In the genomic region with DNA sequence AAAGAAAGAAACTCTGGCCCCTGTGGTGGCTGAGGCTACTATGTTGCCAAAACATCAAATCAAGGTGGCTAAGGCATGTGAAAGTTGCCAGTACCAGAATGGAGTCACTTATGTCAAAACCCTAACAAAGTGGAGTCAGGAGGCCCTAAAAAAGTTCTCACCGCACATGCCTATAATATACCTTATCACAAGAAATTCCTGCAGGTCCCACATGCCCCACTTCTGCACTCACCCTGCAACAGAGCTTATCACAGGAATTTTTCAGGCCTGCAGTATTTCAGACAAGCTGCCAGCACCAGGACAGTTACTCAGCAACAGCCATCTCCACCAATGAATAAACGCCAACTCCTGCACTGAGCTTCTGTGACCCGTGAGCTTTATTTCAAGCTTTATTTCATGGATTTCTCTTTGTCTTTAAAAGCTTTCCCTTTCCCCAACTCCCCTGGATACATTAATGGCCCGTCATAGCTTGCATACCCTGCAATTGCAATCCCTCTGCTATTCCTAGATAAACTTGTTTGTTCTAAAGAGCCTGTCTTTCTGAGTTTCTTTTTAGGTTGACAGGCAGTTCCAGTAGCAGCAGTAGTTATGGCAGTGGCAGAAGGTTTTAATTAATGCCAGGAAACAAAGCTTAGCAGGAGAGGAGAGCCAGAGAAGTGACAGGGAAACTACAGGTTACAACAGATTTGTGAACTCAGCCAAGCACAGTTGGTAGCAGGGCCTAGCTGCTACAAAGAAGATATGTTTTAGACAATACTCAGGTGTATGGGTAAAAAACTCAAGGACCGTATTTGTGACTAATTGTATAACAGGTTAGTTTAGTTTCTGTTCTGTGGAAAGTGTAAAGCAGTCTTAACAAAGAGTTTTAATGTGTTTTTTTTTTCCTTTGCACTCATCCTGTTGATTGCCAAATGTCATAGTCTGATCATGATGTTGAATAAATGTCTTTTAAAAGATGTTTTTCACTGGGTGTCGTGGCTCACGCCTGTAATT, we compare ENCODE assay signal across 16 cellular contexts. TPM values are rescaled to one million over a fixed set of nuclear protein-coding genes. Genes with fewer than 3 reads are reported as not detected.
DNase-seq lines count a peak whose midpoint lies in the region; ATAC-seq and TF ChIP-seq lines count a peak whose summit lies in the region.
"Had no signal": no experiment of that assay in that cellular context is flagged by ENCODE, and none has a peak within 500 bp of the region (broad histone marks: within the 10 kb centered on the region; RNA-seq: fewer than 3 reads in every experiment).

No MANE protein-coding gene starts in this region.

- H3K4me3 Mint-ChIP-seq in activated CD4-positive, alpha-beta T cell treated with anti-CD3 and anti-CD28 coated beads, Interleukin-2, amount 10 ng/mL, durations not matched to agents 24 days and 14 days = no peak overlapping the region
- H3K4me3 Mint-ChIP-seq: activated naive CD4-positive, alpha-beta T cell treated with anti-CD3 and anti-CD28 coated beads for 36 hours had no signal

- H3K4me3 ChIP-seq in fibroblast of mammary gland (ENCODE audit: control insufficient read depth, low read depth, low read length) (no peak overlapping the region), lower lobe of right lung (no peak overlapping the region), upper lobe of right lung (no peak overlapping the region), MG63 (no peak overlapping the region)
- H3K4me3 ChIP-seq: tibial artery had no signal

- no peaks in the 10 kb centered on the region for H3K27me3 Mint-ChIP-seq in activated CD4-positive, alpha-beta T cell treated with anti-CD3 and anti-CD28 coated beads, Interleukin-2, amount 10 ng/mL, durations not matched to agents 24 days and 14 days

- H3K27ac ChIP-seq in lower lobe of right lung (peak overlapping the region; percentile 8), upper lobe of right lung (peak overlapping the region; percentile 49)
- H3K27ac ChIP-seq: 22Rv1, tibial artery had no signal

- H3K4me1 Mint-ChIP-seq in activated CD4-positive, alpha-beta T cell treated with anti-CD3 and anti-CD28 coated beads, Interleukin-2, amount 10 ng/mL, durations not matched to agents 24 days and 14 days = no peaks in the 10 kb centered on the region

- TF ChIP-seq CTCF in fibroblast of mammary gland (conservative IDR thresholded peaks at IDR 0.05; ENCODE audit: control insufficient read depth, insufficient read depth, low read depth, low read length) (no peak), lower lobe of right lung (IDR thresholded peaks at IDR 0.05) (no peak), upper lobe of right lung (IDR thresholded peaks at IDR 0.05) (no peak)

- H3K9me3 Mint-ChIP-seq in activated CD4-positive, alpha-beta T cell treated with anti-CD3 and anti-CD28 coated beads, Interleukin-2, amount 10 ng/mL, durations not matched to agents 24 days and 14 days = no peaks in the 10 kb centered on the region
- H3K9me3 Mint-ChIP-seq: activated naive CD4-positive, alpha-beta T cell treated with anti-CD3 and anti-CD28 coated beads for 36 hours had no signal

- no peak for DNase-seq in activated CD4-positive, alpha-beta T cell treated with anti-CD3 and anti-CD28 coated beads, Interleukin-2, amount 10 ng/mL, durations not matched to agents 24 days and 14 days
- no peak for DNase-seq in activated CD4-positive, alpha-beta T cell treated with anti-CD3 and anti-CD28 coated beads for 4 hours
- DNase-seq in fibroblast of mammary gland (ENCODE audit: low read depth) (peak; percentile 21), lower lobe of right lung (no peak), upper lobe of right lung (no peak), MG63 (no peak), posterior vena cava (ENCODE audit: low spot score) (no peak)
- no peak for DNase-seq in effector CD4-positive, alpha-beta T cell
- DNase-seq: activated CD4-positive, alpha-beta T cell treated with anti-CD3 and anti-CD28 coated beads, Interleukin-2, amount 50 U/mL, for 48 hours; activated naive CD4-positive, alpha-beta T cell treated with anti-CD3 and anti-CD28 coated beads for 36 hours; cortex of kidney; NCI-H345; tibial artery had no signal

- ATAC-seq in lower lobe of right lung (peak; percentile 67 to 81), upper lobe of right lung (peak; percentile 90)
- ATAC-seq: Panc1 had no signal

- H3K27ac Mint-ChIP-seq in activated CD4-positive, alpha-beta T cell treated with anti-CD3 and anti-CD28 coated beads, Interleukin-2, amount 10 ng/mL, durations not matched to agents 24 days and 14 days = peak overlapping the region; percentile 41
- H3K27ac Mint-ChIP-seq: activated naive CD4-positive, alpha-beta T cell treated with anti-CD3 and anti-CD28 coated beads for 36 hours had no signal

- intact Hi-C loops in activated CD4-positive, alpha-beta T cell treated with anti-CD3 and anti-CD28 coated beads, Interleukin-2, amount 10 ng/mL, durations not matched to agents 24 days and 14 days (cut with micrococcal nuclease) = no loop called here
- intact Hi-C loops in lower lobe of right lung (cut with DNase I) = no loop called here
- intact Hi-C loops in upper lobe of right lung (cut with DNase I) = no loop called here
- intact Hi-C loops in posterior vena cava (cut with DNase I) = no loop called here

- H3K27me3 ChIP-seq in lower lobe of right lung (ENCODE audit: low read depth) = no peaks in the 10 kb centered on the region
- no peaks in the 10 kb centered on the region for H3K27me3 ChIP-seq in upper lobe of right lung
- H3K27me3 ChIP-seq in MG63 = no peaks in the 10 kb centered on the region
- H3K27me3 ChIP-seq: tibial artery had no signal

- H3K36me3 ChIP-seq in lower lobe of right lung (no peaks in the 10 kb centered on the region), upper lobe of right lung (no peaks in the 10 kb centered on the region), MG63 (peaks cover 5% of the 10 kb centered on the region)
- H3K36me3 ChIP-seq: tibial artery had no signal

- H3K36me3 Mint-ChIP-seq in activated CD4-positive, alpha-beta T cell treated with anti-CD3 and anti-CD28 coated beads, Interleukin-2, amount 10 ng/mL, durations not matched to agents 24 days and 14 days (ENCODE audit: low read depth) = peaks cover 49% of the 10 kb centered on the region

- H3K9me3 ChIP-seq in lower lobe of right lung = no peaks in the 10 kb centered on the region
- H3K9me3 ChIP-seq in upper lobe of right lung = no peaks in the 10 kb centered on the region
- H3K9me3 ChIP-seq in MG63 = no peaks in the 10 kb centered on the region
- H3K9me3 ChIP-seq: tibial artery had no signal

- H3K4me1 ChIP-seq in lower lobe of right lung = no peaks in the 10 kb centered on the region
- no peaks in the 10 kb centered on the region for H3K4me1 ChIP-seq in upper lobe of right lung

RNA-seq across cellular contexts. Expression of a gene that starts 15.9 kb away (rescaled TPM):
- 11.6 and 13.0 TPM in 2 replicates for total RNA-seq in activated CD4-positive, alpha-beta T cell treated with anti-CD3 and anti-CD28 coated beads, Interleukin-2, amount 10 ng/mL, durations not matched to agents 24 days and 14 days
- total RNA-seq in lower lobe of right lung (17.4 TPM), upper lobe of right lung (14.4 TPM), posterior vena cava (10 to 100 TPM in 1 of 2 donors, 1 to 10 TPM in 1; 6.7 to 10.8 TPM)
- 0.69 and 1.5 TPM in 2 replicates for total RNA-seq in MG63 (2014; rRNA removed; shearing (Covaris generic); ENCODE audit: low replicate concordance)

RNA-seq across cellular contexts. Expression of a gene that starts 28.6 kb away (rescaled TPM):
- total RNA-seq in activated CD4-positive, alpha-beta T cell treated with anti-CD3 and anti-CD28 coated beads, Interleukin-2, amount 10 ng/mL, durations not matched to agents 24 days and 14 days = not detected in 2 replicates
- total RNA-seq in lower lobe of right lung (not detected), upper lobe of right lung (not detected), posterior vena cava (not detected)
- 0.43 TPM in 1 of 2 replicates, not detected in the other for total RNA-seq in MG63 (2014; rRNA removed; shearing (Covaris generic); ENCODE audit: low replicate concordance)
- total RNA-seq: activated naive CD4-positive, alpha-beta T cell treated with anti-CD3 and anti-CD28 coated beads for 36 hours; T-helper 2 cell treated with Interferon-gamma antibody and Interleukin-4, amounts not matched to agents 100 ng/mL and 5 ng/mL, for 36 hours had no signal
